ENCODE assay signal across 11 cellular contexts in the genomic region with DNA sequence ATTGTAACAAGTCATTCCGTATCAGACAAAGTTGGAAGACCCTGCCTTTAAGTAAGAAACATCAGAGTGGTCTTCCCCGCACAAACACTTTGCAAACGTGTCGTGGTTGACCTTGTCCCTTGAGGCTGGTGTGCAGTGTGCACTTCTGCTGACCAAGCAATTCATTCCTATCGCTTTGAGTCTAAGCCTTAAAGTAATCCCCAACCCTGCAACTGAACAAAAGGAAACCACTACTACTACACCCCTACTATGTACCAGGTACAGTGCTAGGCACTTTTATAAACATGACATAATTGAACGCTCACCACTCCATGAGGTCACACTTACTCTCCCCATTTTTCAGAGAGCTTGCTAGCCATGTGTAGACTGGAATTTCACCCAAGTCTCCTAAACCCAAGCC. TPM values are rescaled to one million over a fixed set of nuclear protein-coding genes. Genes with fewer than 3 reads are reported as not detected.
DNase-seq lines count a peak whose midpoint lies in the region; ATAC-seq, FAIRE-seq and TF ChIP-seq lines count a peak whose summit lies in the region.
"Had no signal": no experiment of that assay in that cellular context is flagged by ENCODE, and none has a peak within 500 bp of the region (broad histone marks: within the 10 kb centered on the region; RNA-seq: fewer than 3 reads in every experiment).

No MANE protein-coding gene starts in this region.

- peak overlapping the region; percentile 65 for H3K27ac ChIP-seq in effector memory CD4-positive, alpha-beta T cell (ENCODE audit: insufficient read depth, low read length, poor library complexity, severe bottlenecking)

- H3K4me1 Mint-ChIP-seq in T-helper 17 cell = peaks cover 77% of the 10 kb centered on the region
- H3K4me1 Mint-ChIP-seq in stimulated activated effector memory CD8-positive, alpha-beta T cell treated with anti-CD3 and anti-CD28 coated beads, Interleukin-12 subunit alpha, Interleukin-12 subunit beta, amount 100 ng/mL, for 72 hours = peaks cover 94% of the 10 kb centered on the region

- H3K4me3 ChIP-seq in effector memory CD4-positive, alpha-beta T cell (ENCODE audit: insufficient read depth, low read depth, low read length, poor library complexity, severe bottlenecking) = peak overlapping the region; percentile 35

- no peak for TF ChIP-seq POLR2A in GM12891 (IDR thresholded peaks at IDR 0.05; ENCODE audit: low read depth, low read length)

- H3K9me3 ChIP-seq in T-helper 17 cell (ENCODE audit: control insufficient read depth, low read length, poor library complexity, severe bottlenecking) = no peaks in the 10 kb centered on the region
- no peaks in the 10 kb centered on the region for H3K9me3 ChIP-seq in effector memory CD4-positive, alpha-beta T cell (ENCODE audit: control insufficient read depth, low read length)

- peaks cover 69% of the 10 kb centered on the region for H3K4me1 ChIP-seq in effector memory CD4-positive, alpha-beta T cell (ENCODE audit: control insufficient read depth, insufficient read depth, low read length, poor library complexity, severe bottlenecking)

- H3K4me3 Mint-ChIP-seq in T-helper 17 cell = peak overlapping the region; percentile 93
- H3K4me3 Mint-ChIP-seq in stimulated activated effector memory CD8-positive, alpha-beta T cell treated with anti-CD3 and anti-CD28 coated beads, Interleukin-12 subunit alpha, Interleukin-12 subunit beta, amount 100 ng/mL, for 72 hours = peak overlapping the region; percentile 81

- peak; percentile 19 for ATAC-seq in T-helper 17 cell
- peak; percentile 22 for ATAC-seq in stimulated activated effector memory CD8-positive, alpha-beta T cell treated with anti-CD3 and anti-CD28 coated beads, Interleukin-12 subunit alpha, Interleukin-12 subunit beta, amount 100 ng/mL, for 72 hours
- ATAC-seq: right cardiac atrium had no signal

- no peaks in the 10 kb centered on the region for H3K9me3 Mint-ChIP-seq in stimulated activated effector memory CD8-positive, alpha-beta T cell treated with anti-CD3 and anti-CD28 coated beads, Interleukin-12 subunit alpha, Interleukin-12 subunit beta, amount 100 ng/mL, for 72 hours

- no peaks in the 10 kb centered on the region for H3K27me3 Mint-ChIP-seq in T-helper 17 cell

- H3K36me3 Mint-ChIP-seq in T-helper 17 cell (ENCODE audit: low read depth) = peaks cover 19% of the 10 kb centered on the region
- peaks cover 92% of the 10 kb centered on the region for H3K36me3 Mint-ChIP-seq in stimulated activated effector memory CD8-positive, alpha-beta T cell treated with anti-CD3 and anti-CD28 coated beads, Interleukin-12 subunit alpha, Interleukin-12 subunit beta, amount 100 ng/mL, for 72 hours

- DNase-seq in GM12891 (ENCODE audit: insufficient read length, low spot score) (no peak), T-helper 17 cell (no peak), NCI-H69 (lab: John Stamatoyannopoulos, UW) (no peak), NCI-H1694 (lab: John Stamatoyannopoulos, UW) (no peak), HuH-7 (ENCODE audit: low spot score) (no peak)
- DNase-seq in effector memory CD4-positive, alpha-beta T cell = no peak
- no peak for DNase-seq in stimulated activated effector memory CD8-positive, alpha-beta T cell treated with anti-CD3 and anti-CD28 coated beads, Interleukin-12 subunit alpha, Interleukin-12 subunit beta, amount 100 ng/mL, for 72 hours (ENCODE audit: low spot score in 2 of 2)
- DNase-seq: NCI-H1092 treated with DMSO at 0.1 percent for 48 hours, NCI-H446 treated with DMSO at 0.1 percent for 48 hours, right cardiac atrium had no signal

- no peaks in the 10 kb centered on the region for H3K27me3 ChIP-seq in effector memory CD4-positive, alpha-beta T cell (replicated peaks; ENCODE audit: control insufficient read depth, insufficient read depth, low read length, poor library complexity, severe bottlenecking)

- H3K36me3 ChIP-seq in effector memory CD4-positive, alpha-beta T cell (ENCODE audit: control insufficient read depth, insufficient read depth, low read length) = peaks cover 28% of the 10 kb centered on the region

- FAIRE-seq in GM12891 (lab: Jason Lieb, UNC) = peak; percentile 74
- FAIRE-seq: keratinocyte had no signal

- H3K27ac Mint-ChIP-seq in T-helper 17 cell = peak overlapping the region; percentile 97
- peak overlapping the region; percentile 93 for H3K27ac Mint-ChIP-seq in stimulated activated effector memory CD8-positive, alpha-beta T cell treated with anti-CD3 and anti-CD28 coated beads, Interleukin-12 subunit alpha, Interleukin-12 subunit beta, amount 100 ng/mL, for 72 hours

TF ChIP-seq in GM12891, 5 proteins besides CTCF, POLR2A, EP300 and RAD21:
- TF ChIP-seq SPI1 (IDR thresholded peaks at IDR 0.05; ENCODE audit: low read depth, low read length) (no peak), TAF1 (IDR thresholded peaks at IDR 0.05; ENCODE audit: low read depth, low read length) (no peak), PAX5 (IDR thresholded peaks at IDR 0.05; ENCODE audit: insufficient read depth, low read length, severe bottlenecking) (no peak), POLR2AphosphoS5 (IDR thresholded peaks at IDR 0.05; ENCODE audit: low read depth, low read length) (no peak), POU2F2 (IDR thresholded peaks at IDR 0.05; ENCODE audit: low read depth, low read length) (no peak)

RNA-seq across cellular contexts. Expression of a gene that starts 10.6 kb away (rescaled TPM):
- polyA plus RNA-seq in GM12891 (2012; ENCODE audit: low read depth, missing spikeins) = 15.8 TPM
- total RNA-seq in T-helper 17 cell = 100 to 1,000 TPM; 128 to 166 TPM
